ENCODE assay signal across 1 cellular context in genomic region chr16:58392215-58393137, GRCh38.
TF ChIP-seq lines count a peak whose summit lies in the region.

Gene GINS3, plus strand, starts transcription at chr16:58392471. Its CDS starts 131 bp downstream, at chr16:58392602.

TF ChIP-seq in HepG2, 621 proteins besides CTCF, POLR2A, EP300 and RAD21 (continued from another document and continues in another):
- TF ChIP-seq, protein P1, sequence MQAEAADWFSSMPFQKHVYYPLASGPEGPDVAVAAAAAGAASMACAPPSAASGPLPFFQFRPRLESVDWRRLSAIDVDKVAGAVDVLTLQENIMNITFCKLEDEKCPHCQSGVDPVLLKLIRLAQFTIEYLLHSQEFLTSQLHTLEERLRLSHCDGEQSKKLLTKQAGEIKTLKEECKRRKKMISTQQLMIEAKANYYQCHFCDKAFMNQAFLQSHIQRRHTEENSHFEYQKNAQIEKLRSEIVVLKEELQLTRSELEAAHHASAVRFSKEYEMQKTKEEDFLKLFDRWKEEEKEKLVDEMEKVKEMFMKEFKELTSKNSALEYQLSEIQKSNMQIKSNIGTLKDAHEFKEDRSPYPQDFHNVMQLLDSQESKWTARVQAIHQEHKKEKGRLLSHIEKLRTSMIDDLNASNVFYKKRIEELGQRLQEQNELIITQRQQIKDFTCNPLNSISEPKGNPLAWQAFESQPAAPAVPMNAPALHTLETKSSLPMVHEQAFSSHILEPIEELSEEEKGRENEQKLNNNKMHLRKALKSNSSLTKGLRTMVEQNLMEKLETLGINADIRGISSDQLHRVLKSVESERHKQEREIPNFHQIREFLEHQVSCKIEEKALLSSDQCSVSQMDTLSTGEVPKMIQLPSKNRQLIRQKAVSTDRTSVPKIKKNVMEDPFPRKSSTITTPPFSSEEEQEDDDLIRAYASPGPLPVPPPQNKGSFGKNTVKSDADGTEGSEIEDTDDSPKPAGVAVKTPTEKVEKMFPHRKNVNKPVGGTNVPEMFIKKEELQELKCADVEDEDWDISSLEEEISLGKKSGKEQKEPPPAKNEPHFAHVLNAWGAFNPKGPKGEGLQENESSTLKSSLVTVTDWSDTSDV (CRISPR knock-in tag; IDR thresholded peaks at IDR 0.05): no peak
- peak; percentile 81 for TF ChIP-seq DR1 (CRISPR knock-in tag; IDR thresholded peaks at IDR 0.05)
- peak; percentile 96 for TF ChIP-seq ZNF589 (CRISPR knock-in tag; conservative IDR thresholded peaks at IDR 0.05)
- no peak for TF ChIP-seq ATAD3A (CRISPR knock-in tag; IDR thresholded peaks at IDR 0.05)
- TF ChIP-seq ZSCAN30 (CRISPR knock-in tag; IDR thresholded peaks at IDR 0.05): 0 out of 2 replicates have a peak, but pooled peaks have one; percentile 24
- TF ChIP-seq MTA3 (CRISPR knock-in tag; IDR thresholded peaks at IDR 0.05): no peak
- TF ChIP-seq, protein P2, sequence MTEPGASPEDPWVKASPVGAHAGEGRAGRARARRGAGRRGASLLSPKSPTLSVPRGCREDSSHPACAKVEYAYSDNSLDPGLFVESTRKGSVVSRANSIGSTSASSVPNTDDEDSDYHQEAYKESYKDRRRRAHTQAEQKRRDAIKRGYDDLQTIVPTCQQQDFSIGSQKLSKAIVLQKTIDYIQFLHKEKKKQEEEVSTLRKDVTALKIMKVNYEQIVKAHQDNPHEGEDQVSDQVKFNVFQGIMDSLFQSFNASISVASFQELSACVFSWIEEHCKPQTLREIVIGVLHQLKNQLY (CRISPR knock-in tag; IDR thresholded peaks at IDR 0.05): 0 out of 2 replicates have a peak, but pooled peaks have one; percentile 22
- peak; percentile 92; the same call in 1 of the 2 replicates for TF ChIP-seq ZNF782 (CRISPR knock-in tag; IDR thresholded peaks at IDR 0.05; ENCODE audit: borderline replicate concordance)
- TF ChIP-seq, protein P3, sequence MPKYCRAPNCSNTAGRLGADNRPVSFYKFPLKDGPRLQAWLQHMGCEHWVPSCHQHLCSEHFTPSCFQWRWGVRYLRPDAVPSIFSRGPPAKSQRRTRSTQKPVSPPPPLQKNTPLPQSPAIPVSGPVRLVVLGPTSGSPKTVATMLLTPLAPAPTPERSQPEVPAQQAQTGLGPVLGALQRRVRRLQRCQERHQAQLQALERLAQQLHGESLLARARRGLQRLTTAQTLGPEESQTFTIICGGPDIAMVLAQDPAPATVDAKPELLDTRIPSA (CRISPR knock-in tag; IDR thresholded peaks at IDR 0.05; ENCODE audit: borderline replicate concordance): no peak; the same call in 1 of the 2 replicates
- TF ChIP-seq ZBTB7B (CRISPR knock-in tag; IDR thresholded peaks at IDR 0.05): peak; percentile 57
- peak; percentile 31; the same call in 1 of the 2 replicates for TF ChIP-seq NFIC (IDR thresholded peaks at IDR 0.05; ENCODE audit: low read length)
- TF ChIP-seq MAX (IDR thresholded peaks at IDR 0.05): peak; percentile 98
- TF ChIP-seq KAT2B (IDR thresholded peaks at IDR 0.05; ENCODE audit: borderline replicate concordance, low read depth, low read length): 0 out of 2 replicates have a peak, but pooled peaks have one; percentile 9
- TF ChIP-seq THAP11 (CRISPR knock-in tag; IDR thresholded peaks at IDR 0.05): peak; percentile 97
- TF ChIP-seq SP140L (CRISPR knock-in tag; IDR thresholded peaks at IDR 0.05; ENCODE audit: borderline replicate concordance): no peak; the same call in none of the 2 replicates
- TF ChIP-seq HOXD1 (CRISPR knock-in tag; IDR thresholded peaks at IDR 0.05): no peak
- peak; percentile 95 for TF ChIP-seq ARID4A (CRISPR knock-in tag; IDR thresholded peaks at IDR 0.05; ENCODE audit: borderline replicate concordance)
- TF ChIP-seq RAD51 (IDR thresholded peaks at IDR 0.05; ENCODE audit: borderline replicate concordance): no peak
- peak; percentile 89 for TF ChIP-seq SIN3B (IDR thresholded peaks at IDR 0.05; ENCODE audit: low read length)
- TF ChIP-seq ZNF451 (CRISPR knock-in tag; IDR thresholded peaks at IDR 0.05): peak; percentile 87
- TF ChIP-seq ZNF17 (CRISPR knock-in tag; IDR thresholded peaks at IDR 0.05): no peak
- TF ChIP-seq NR2F6 (IDR thresholded peaks at IDR 0.05): 0 out of 2 replicates have a peak, but pooled peaks have one; percentile 20
- TF ChIP-seq NR2F6 (CRISPR knock-in tag; IDR thresholded peaks at IDR 0.05): peak; percentile 32; the same call in 1 of the 2 replicates
- 0 out of 2 replicates have a peak, but pooled peaks have one; percentile 39 for TF ChIP-seq SNAI1 (CRISPR knock-in tag; IDR thresholded peaks at IDR 0.05; ENCODE audit: borderline replicate concordance)
- peak; percentile 58; the same call in 1 of the 2 replicates for TF ChIP-seq ZNF317 (CRISPR knock-in tag; IDR thresholded peaks at IDR 0.05)
- TF ChIP-seq RCOR2 (CRISPR knock-in tag; IDR thresholded peaks at IDR 0.05): peak; percentile 57; the same call in 1 of the 2 replicates
- TF ChIP-seq ZNF720 (CRISPR knock-in tag; IDR thresholded peaks at IDR 0.05): no peak; the same call in 1 of the 2 replicates
- no peak for TF ChIP-seq MLLT10 (CRISPR knock-in tag; IDR thresholded peaks at IDR 0.05)
- TF ChIP-seq, protein P4, sequence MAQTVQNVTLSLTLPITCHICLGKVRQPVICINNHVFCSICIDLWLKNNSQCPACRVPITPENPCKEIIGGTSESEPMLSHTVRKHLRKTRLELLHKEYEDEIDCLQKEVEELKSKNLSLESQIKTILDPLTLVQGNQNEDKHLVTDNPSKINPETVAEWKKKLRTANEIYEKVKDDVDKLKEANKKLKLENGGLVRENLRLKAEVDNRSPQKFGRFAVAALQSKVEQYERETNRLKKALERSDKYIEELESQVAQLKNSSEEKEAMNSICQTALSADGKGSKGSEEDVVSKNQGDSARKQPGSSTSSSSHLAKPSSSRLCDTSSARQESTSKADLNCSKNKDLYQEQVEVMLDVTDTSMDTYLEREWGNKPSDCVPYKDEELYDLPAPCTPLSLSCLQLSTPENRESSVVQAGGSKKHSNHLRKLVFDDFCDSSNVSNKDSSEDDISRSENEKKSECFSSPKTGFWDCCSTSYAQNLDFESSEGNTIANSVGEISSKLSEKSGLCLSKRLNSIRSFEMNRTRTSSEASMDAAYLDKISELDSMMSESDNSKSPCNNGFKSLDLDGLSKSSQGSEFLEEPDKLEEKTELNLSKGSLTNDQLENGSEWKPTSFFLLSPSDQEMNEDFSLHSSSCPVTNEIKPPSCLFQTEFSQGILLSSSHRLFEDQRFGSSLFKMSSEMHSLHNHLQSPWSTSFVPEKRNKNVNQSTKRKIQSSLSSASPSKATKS (CRISPR knock-in tag; IDR thresholded peaks at IDR 0.05): no peak
- peak; percentile 49; the same call in 1 of the 2 replicates for TF ChIP-seq ZNF609 (CRISPR knock-in tag; IDR thresholded peaks at IDR 0.05; ENCODE audit: borderline replicate concordance)
- 0 out of 2 replicates have a peak, but pooled peaks have one; percentile 33 for TF ChIP-seq ZFP62 (CRISPR knock-in tag; IDR thresholded peaks at IDR 0.05)
- TF ChIP-seq HNRNPH1 (optimal IDR thresholded peaks at IDR 0.05; ENCODE audit: low read depth, low read length): peak; percentile 26
- TF ChIP-seq ZNF530 (CRISPR knock-in tag; IDR thresholded peaks at IDR 0.05; ENCODE audit: low read depth): 0 out of 2 replicates have a peak, but pooled peaks have one; percentile 19
- no peak; the same call in 1 of the 2 replicates for TF ChIP-seq HNF4G (IDR thresholded peaks at IDR 0.05; ENCODE audit: borderline replicate concordance, low read depth, low read length)
- 0 out of 2 replicates have a peak, but pooled peaks have one; percentile 41 for TF ChIP-seq HNF4G (CRISPR knock-in tag; IDR thresholded peaks at IDR 0.05; ENCODE audit: borderline replicate concordance, low read depth)
- peak; percentile 76 for TF ChIP-seq NCOA2 (CRISPR knock-in tag; IDR thresholded peaks at IDR 0.05)
- TF ChIP-seq JDP2 (CRISPR knock-in tag; IDR thresholded peaks at IDR 0.05; ENCODE audit: borderline replicate concordance): peak; percentile 83; the same call in 1 of the 2 replicates
- peak; percentile 89 for TF ChIP-seq ZNF747 (CRISPR knock-in tag; IDR thresholded peaks at IDR 0.05; ENCODE audit: borderline replicate concordance)
- 0 out of 2 replicates have a peak, but pooled peaks have one; percentile 47 for TF ChIP-seq ZNF10 (CRISPR knock-in tag; IDR thresholded peaks at IDR 0.05; ENCODE audit: borderline replicate concordance, low read depth)
- peak; percentile 41 for TF ChIP-seq ZNF232 (CRISPR knock-in tag; IDR thresholded peaks at IDR 0.05; ENCODE audit: borderline replicate concordance)
- peak; percentile 87 for TF ChIP-seq HNF1B (CRISPR knock-in tag; IDR thresholded peaks at IDR 0.05)
- TF ChIP-seq ZNF180 (CRISPR knock-in tag; IDR thresholded peaks at IDR 0.05; ENCODE audit: borderline replicate concordance, low read depth): no peak
- 0 out of 2 replicates have a peak, but pooled peaks have one; percentile 34 for TF ChIP-seq KLF13 (CRISPR knock-in tag; IDR thresholded peaks at IDR 0.05)
- TF ChIP-seq GABPB1 (CRISPR knock-in tag; IDR thresholded peaks at IDR 0.05): peak; percentile 93
